In genomic region chr1:16498573-16499359, GRCh38 we compare ENCODE assay signal across 8 cellular contexts. TPM values are rescaled to one million over a fixed set of nuclear protein-coding genes. Genes with fewer than 3 reads are reported as not detected.
A peak's percentile ranks its signal among the peaks of the same experiment; 100 is the strongest.
DNase-seq lines count a peak whose midpoint lies in the region; ATAC-seq and TF ChIP-seq lines count a peak whose summit lies in the region.

No MANE protein-coding gene starts in this region.

- in situ Hi-C loops in IMR-90 (cut with MboI; ENCODE audit: low sequenced_read_pairs): no loop called here

- H3K9ac ChIP-seq in IMR-90 (ENCODE audit: low read depth, low read length) (peak overlapping the region; percentile 58), OCI-LY3 (ENCODE audit: low read length) (peak overlapping the region; percentile 48), mucosa of rectum (ENCODE audit: low read depth in 1 of 2, low read length in 2 of 2) (peak overlapping the region; percentile 41 to 74)

- no peak overlapping the region for H3K56ac ChIP-seq in IMR-90 (ENCODE audit: extremely low read depth, insufficient read depth, low read length)

- 1% methylated on average over 50 of the region's 98 CpGs; no CpG with 5 or more reads in 1 of the 2 experiments for WGBS in IMR-90 (ENCODE audit: extremely low coverage in 2 of 2, insufficient read length in 1 of 2), 2 experiments

- H3K4ac ChIP-seq in IMR-90 (ENCODE audit: low read depth, low read length): peak overlapping the region; percentile 77

- no peaks in the 10 kb centered on the region for H3K9me3 ChIP-seq in IMR-90 (ENCODE audit: control insufficient read depth, insufficient read depth, low read length)
- no peaks in the 10 kb centered on the region for H3K9me3 ChIP-seq in OCI-LY3 (ENCODE audit: insufficient read depth, low read length)
- no peaks in the 10 kb centered on the region for H3K9me3 ChIP-seq in mucosa of rectum (ENCODE audit: control insufficient read depth in 2 of 2, low read length in 2 of 2)

- H3K23ac ChIP-seq in IMR-90 (ENCODE audit: low read depth, low read length): no peak overlapping the region; the same call in 1 of the 2 replicates

- H3K4me1 ChIP-seq in IMR-90 (ENCODE audit: control insufficient read depth, insufficient read depth, low read length) (peaks cover 2% of the 10 kb centered on the region; the same call in 1 of the 2 replicates), OCI-LY3 (ENCODE audit: low read length) (no peaks in the 10 kb centered on the region), mucosa of rectum (ENCODE audit: control insufficient read depth in 2 of 2, insufficient read depth in 2 of 2, low read length in 2 of 2) (peaks cover 3 to 4% of the 10 kb centered on the region in 2 donors)

- H3K79me1 ChIP-seq in IMR-90 (ENCODE audit: low read depth in 1 of 2, low read length in 2 of 2): peaks cover 0 to 31% of the 10 kb centered on the region in 2 experiments; a peak in 2 of 4 replicates

- no peak overlapping the region for H2BK15ac ChIP-seq in IMR-90 (ENCODE audit: low read depth, low read length)

- H3K27ac ChIP-seq in IMR-90 (ENCODE audit: insufficient read depth, low read length) (peak overlapping the region; percentile 29; the same call in 1 of the 2 replicates), OCI-LY3 (ENCODE audit: low read length) (no peak overlapping the region), mucosa of rectum (ENCODE audit: low read depth in 2 of 2, low read length in 2 of 2) (peak overlapping the region in 1 of 2 donors; percentile 38)

- H3K4me3 ChIP-seq in IMR-90 (ENCODE audit: insufficient read depth, low read depth, low read length) (peak overlapping the region; percentile 95), OCI-LY3 (ENCODE audit: low read length) (peak overlapping the region; percentile 95), epithelial cell of proximal tubule (ENCODE audit: low read depth, low read length) (peak overlapping the region; percentile 89), mucosa of rectum (ENCODE audit: low read length in 2 of 2) (peak overlapping the region; percentile 77 to 83)

- H3K27me3 ChIP-seq in IMR-90 (ENCODE audit: control insufficient read depth, insufficient read depth, low read length) (no peaks in the 10 kb centered on the region), OCI-LY3 (ENCODE audit: low read depth, low read length) (no peaks in the 10 kb centered on the region), mucosa of rectum (ENCODE audit: control insufficient read depth in 2 of 2, insufficient read depth in 2 of 2, low read length in 2 of 2) (no peaks in the 10 kb centered on the region)

- DNase-seq in D341Med (ENCODE audit: low spot score): peak; percentile 96
- peak; percentile 79 for DNase-seq in IMR-90
- peak; percentile 71 for DNase-seq in activated T-cell treated with anti-CD3 and anti-CD28 coated beads for 24 hours (ENCODE audit: low read depth)
- DNase-seq in epithelial cell of proximal tubule (ENCODE audit: low read depth): no peak
- DNase-seq in stimulated activated CD8-positive, alpha-beta memory T cell treated with anti-CD3 and anti-CD28 coated beads, Interleukin-4, amount 100 ng/mL, for 24 hours (ENCODE audit: low read depth): peak; percentile 80

- H2BK20ac ChIP-seq in IMR-90 (ENCODE audit: low read depth, low read length): no peak overlapping the region

- POLR2A ChIA-PET in IMR-90 (lab: Charles Lee; ENCODE audit: unreplicated experiment): no interaction called here

- H4K91ac ChIP-seq in IMR-90 (ENCODE audit: insufficient read depth, low read depth, low read length): no peak overlapping the region; the same call in 1 of the 2 replicates

- peak overlapping the region; percentile 13; the same call in 1 of the 2 replicates for H4K5ac ChIP-seq in IMR-90 (ENCODE audit: low read depth, low read length)

- H4K20me1 ChIP-seq in IMR-90 (ENCODE audit: insufficient read depth, low read length) (no peaks in the 10 kb centered on the region; the same call in 1 of the 2 replicates), OCI-LY3 (ENCODE audit: insufficient read depth, low read length) (no peaks in the 10 kb centered on the region)

- CTCF ChIA-PET in IMR-90 (lab: Yijun Ruan, JAX): no interaction called here

- TF ChIP-seq RAD21 in IMR-90 (IDR thresholded peaks at IDR 0.05; ENCODE audit: low read length): no peak

- no peak overlapping the region; the same call in 1 of the 2 replicates for H3K14ac ChIP-seq in IMR-90 (replicated peaks; ENCODE audit: low read depth, low read length)

- no peaks in the 10 kb centered on the region for H3K9me1 ChIP-seq in IMR-90 (ENCODE audit: insufficient read depth, low read length)

- H2BK120ac ChIP-seq in IMR-90 (ENCODE audit: low read depth, low read length): 0 out of 2 replicates have a peak overlapping the region, but pooled peaks have one; percentile 15

- H3K36me3 ChIP-seq in IMR-90 (ENCODE audit: control insufficient read depth, insufficient read depth, low read length) (no peaks in the 10 kb centered on the region), OCI-LY3 (replicated peaks; ENCODE audit: low read depth, low read length) (no peaks in the 10 kb centered on the region), mucosa of rectum (ENCODE audit: control insufficient read depth in 2 of 2, insufficient read depth in 2 of 2, low read length in 2 of 2) (no peaks in the 10 kb centered on the region)

- dilution Hi-C loops in IMR-90 (cut with HindIII; ENCODE audit: low sequenced_read_pairs, unreplicated experiment): no loop called here

- H3K79me2 ChIP-seq in OCI-LY3 (ENCODE audit: low read length): no peaks in the 10 kb centered on the region

- H4K8ac ChIP-seq in IMR-90 (ENCODE audit: low read depth in 2 of 2, low read length in 2 of 2): peak overlapping the region; percentile 38 to 84; a peak in 2 of 4 replicates

- no peak overlapping the region; the same call in 1 of the 2 replicates for H3K18ac ChIP-seq in IMR-90 (ENCODE audit: low read depth, low read length)

- peak; percentile 74 for ATAC-seq in GM21526 (IDR thresholded peaks at IDR 0.05; ENCODE audit: low FRiP score, unreplicated experiment)
- ATAC-seq in IMR-90 (ENCODE audit: low read depth): peak; percentile 99

- H3K4me2 ChIP-seq in IMR-90 (ENCODE audit: low read depth, low read length) (peak overlapping the region; percentile 65), OCI-LY3 (ENCODE audit: low read length) (peak overlapping the region; percentile 100)

- peak overlapping the region; percentile 93 for H2AFZ ChIP-seq in IMR-90 (replicated peaks; ENCODE audit: low read length, poor library complexity)
- peak overlapping the region; percentile 65; the same call in 1 of the 2 replicates for H2AFZ ChIP-seq in OCI-LY3 (ENCODE audit: low read depth, low read length)

- BruUV-seq in IMR-90 (replicated peaks; lab: Mats Ljungman, UMichigan): no TSS peak

- intact Hi-C loops in IMR-90 (cut with micrococcal nuclease): no loop called here

- TF ChIP-seq POLR2A in IMR-90 (IDR thresholded peaks at IDR 0.05; ENCODE audit: low read depth, low read length): no peak

- H2AK5ac ChIP-seq in IMR-90 (ENCODE audit: low read depth, low read length): peak overlapping the region; percentile 43

- TF ChIP-seq CTCF in IMR-90 (conservative IDR thresholded peaks at IDR 0.05; ENCODE audit: low read depth, low read length) (peak; percentile 33), OCI-LY3 (IDR thresholded peaks at IDR 0.05; ENCODE audit: low read depth, low read length) (no peak), epithelial cell of proximal tubule (conservative IDR thresholded peaks at IDR 0.05; ENCODE audit: low read depth, low read length) (no peak)

- H2AK9ac ChIP-seq in IMR-90 (replicated peaks; ENCODE audit: low read depth, low read length, poor library complexity): peak overlapping the region; percentile 93

- H2BK5ac ChIP-seq in IMR-90 (ENCODE audit: low read depth, low read length, poor library complexity, severe bottlenecking): peak overlapping the region; percentile 26

TF ChIP-seq in IMR-90, 13 proteins besides CTCF, POLR2A, EP300 and RAD21:
- TF ChIP-seq CHD1 (IDR thresholded peaks at IDR 0.05; ENCODE audit: low read depth, low read length) (no peak), CEBPB (IDR thresholded peaks at IDR 0.05; ENCODE audit: low read depth, low read length) (no peak), BHLHE40 (IDR thresholded peaks at IDR 0.05; ENCODE audit: low read depth, low read length) (no peak), MAZ (IDR thresholded peaks at IDR 0.05; ENCODE audit: borderline replicate concordance, low read depth, low read length) (peak; percentile 64; the same call in 1 of the 2 replicates), ELK1 (IDR thresholded peaks at IDR 0.05; ENCODE audit: borderline replicate concordance, low read depth, low read length) (no peak), NFE2L2 (IDR thresholded peaks at IDR 0.05; ENCODE audit: low read depth, low read length) (no peak), RCOR1 (IDR thresholded peaks at IDR 0.05; ENCODE audit: insufficient replicate concordance, low read length) (no peak), SMC3 (IDR thresholded peaks at IDR 0.05; ENCODE audit: low read depth, low read length) (no peak), FOS (IDR thresholded peaks at IDR 0.05; ENCODE audit: low read depth, low read length) (no peak), MXI1 (IDR thresholded peaks at IDR 0.05; ENCODE audit: borderline replicate concordance, low read depth, low read length) (0 out of 2 replicates have a peak, but pooled peaks have one; percentile 20), MAFK (IDR thresholded peaks at IDR 0.05; ENCODE audit: low read depth, low read length) (no peak)
TF ChIP-seq in IMR-90: peak in this region for 2.

RNA-seq across cellular contexts. Expression of gene RNU1-1, which starts 15.3 kb away (rescaled TPM):
- total RNA-seq in IMR-90 (2012; rRNA removed): under 0.01 TPM in 2 replicates
- not detected in 2 replicates for polyA plus RNA-seq in IMR-90 (2012; rRNA removed)
- polyA plus RNA-seq in IMR-90 (2012; cell fraction: cytosol; rRNA removed): not detected in 2 replicates
- not detected in 2 replicates for polyA plus RNA-seq in IMR-90 (2012; cell fraction: nucleus; rRNA removed; ENCODE audit: low replicate concordance)
- total RNA-seq in epithelial cell of proximal tubule: under 0.01 TPM in 2 replicates

RNA-seq across cellular contexts. Expression of gene NECAP2, which starts 58.2 kb away (rescaled TPM):
- 79.7 and 85.1 TPM in 2 replicates for total RNA-seq in IMR-90 (2012; rRNA removed)
- 80.2 and 80.5 TPM in 2 replicates for polyA plus RNA-seq in IMR-90 (2012; rRNA removed)
- polyA plus RNA-seq in IMR-90 (2012; cell fraction: cytosol; rRNA removed): 74.6 and 84.1 TPM in 2 replicates
- 43.3 and 54.5 TPM in 2 replicates for polyA plus RNA-seq in IMR-90 (2012; cell fraction: nucleus; rRNA removed; ENCODE audit: low replicate concordance)
- total RNA-seq in epithelial cell of proximal tubule: 118 and 131 TPM in 2 replicates
